ENCODE assay signal across 8 cellular contexts in the genomic region with DNA sequence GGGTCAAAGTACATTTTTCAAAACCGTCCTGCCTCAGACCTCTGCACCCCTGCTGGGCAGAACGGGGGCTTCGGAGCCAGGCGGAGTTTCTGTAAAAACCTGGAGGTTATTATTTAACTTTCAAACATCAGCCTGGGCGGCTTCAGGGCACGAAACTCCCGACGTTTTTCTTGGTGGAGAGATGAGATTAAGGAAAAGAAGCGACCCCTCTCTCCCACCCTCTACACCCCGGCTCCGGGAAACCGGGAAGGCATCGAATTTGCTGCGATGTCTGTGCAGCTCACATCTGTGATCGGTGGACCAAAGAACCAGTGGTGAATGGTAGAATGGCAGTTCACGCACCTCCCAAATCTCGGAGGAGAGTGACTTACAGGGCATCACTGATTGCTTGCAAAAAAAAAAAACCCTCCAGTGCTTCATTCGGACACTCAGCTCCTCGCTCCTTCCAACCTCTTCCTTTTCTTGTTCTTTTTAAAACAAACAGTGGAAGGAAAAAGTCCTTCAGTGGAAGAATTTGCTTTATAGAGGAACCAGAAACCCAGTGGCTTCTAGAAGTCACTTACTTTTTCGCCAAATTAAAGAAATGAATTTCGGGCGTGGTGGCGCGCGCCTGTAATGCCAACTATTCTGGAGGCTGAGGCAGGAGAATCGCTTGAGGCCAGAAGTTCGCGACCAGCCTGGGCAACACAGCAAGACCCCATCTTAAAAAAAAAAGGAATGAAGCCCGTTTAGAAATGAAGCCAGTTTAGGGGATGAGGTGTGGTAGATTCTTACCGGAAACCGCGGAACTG. TPM values are rescaled to one million over a fixed set of nuclear protein-coding genes. Genes with fewer than 3 reads are reported as not detected.
DNase-seq lines count a peak whose midpoint lies in the region; ATAC-seq lines count a peak whose summit lies in the region.

No MANE protein-coding gene starts in this region.

- H3K4me1 ChIP-seq in CD4-positive, CD25-positive, alpha-beta regulatory T cell (ENCODE audit: control insufficient read depth, insufficient read depth, low read length, poor library complexity, severe bottlenecking) = peaks cover 14% of the 10 kb centered on the region
- H3K4me1 ChIP-seq in muscle layer of colon (ENCODE audit: insufficient read depth, low read length) (peaks cover 19% of the 10 kb centered on the region), urinary bladder (ENCODE audit: insufficient read depth) (no peaks in the 10 kb centered on the region)

- peak in 2 of 3 donors; percentile 10 to 54 for DNase-seq in CD4-positive, CD25-positive, alpha-beta regulatory T cell
- DNase-seq in GM19238 (ENCODE audit: insufficient read length, low spot score) (peak; percentile 15), Kasumi-1 (lab: John Stamatoyannopoulos, UW) (peak; percentile 50 to 60)
- peak; percentile 75 for DNase-seq in activated CD4-positive, alpha-beta T cell treated with anti-CD3 and anti-CD28 coated beads, Interleukin-2, amount 10 ng/mL, durations not matched to agents 24 days and 14 days

- no peaks in the 10 kb centered on the region for H3K27me3 ChIP-seq in CD4-positive, CD25-positive, alpha-beta regulatory T cell (ENCODE audit: control insufficient read depth, insufficient read depth, low read length)
- no peaks in the 10 kb centered on the region for H3K27me3 ChIP-seq in muscle layer of colon (ENCODE audit: control insufficient read depth in 1 of 2, insufficient read depth in 2 of 2, low read length in 2 of 2)

- H3K36me3 Mint-ChIP-seq in CD4-positive, CD25-positive, alpha-beta regulatory T cell = peaks cover 3% of the 10 kb centered on the region
- H3K36me3 Mint-ChIP-seq in activated CD4-positive, alpha-beta T cell treated with anti-CD3 and anti-CD28 coated beads, Interleukin-2, amount 10 ng/mL, durations not matched to agents 24 days and 14 days (ENCODE audit: low read depth) = peaks cover 8% of the 10 kb centered on the region

- H3K4me3 Mint-ChIP-seq in CD4-positive, CD25-positive, alpha-beta regulatory T cell = peak overlapping the region; percentile 96
- H3K4me3 Mint-ChIP-seq in activated CD4-positive, alpha-beta T cell treated with anti-CD3 and anti-CD28 coated beads, Interleukin-2, amount 10 ng/mL, durations not matched to agents 24 days and 14 days = peak overlapping the region; percentile 95

- H3K9me3 ChIP-seq in CD4-positive, CD25-positive, alpha-beta regulatory T cell (ENCODE audit: control insufficient read depth in 2 of 2, low read length in 2 of 2) = no peaks in the 10 kb centered on the region
- no peaks in the 10 kb centered on the region for H3K9me3 ChIP-seq in muscle layer of colon (ENCODE audit: low read length)

- peak overlapping the region; percentile 60 for H3K9ac ChIP-seq in muscle layer of colon (ENCODE audit: low read length)

- ATAC-seq in CD4-positive, CD25-positive, alpha-beta regulatory T cell (ENCODE audit: low read depth in 2 of 2) = peak in 1 of 2 donors; percentile 22
- ATAC-seq in esophagus mucosa = peak; percentile 13
- ATAC-seq in GM21381 (IDR thresholded peaks at IDR 0.05; ENCODE audit: unreplicated experiment) = no peak

- H3K9me3 Mint-ChIP-seq in CD4-positive, CD25-positive, alpha-beta regulatory T cell = no peaks in the 10 kb centered on the region
- no peaks in the 10 kb centered on the region for H3K9me3 Mint-ChIP-seq in activated CD4-positive, alpha-beta T cell treated with anti-CD3 and anti-CD28 coated beads, Interleukin-2, amount 10 ng/mL, durations not matched to agents 24 days and 14 days

- 32% methylated on average over 32 of the region's 32 CpGs for WGBS in urinary bladder

- peak overlapping the region; percentile 84 for H3K4me3 ChIP-seq in CD4-positive, CD25-positive, alpha-beta regulatory T cell (ENCODE audit: low read depth, low read length)
- H3K4me3 ChIP-seq in muscle layer of colon (ENCODE audit: low read depth in 1 of 2, low read length in 2 of 2) (peak overlapping the region; percentile 78 to 97), urinary bladder (ENCODE audit: low read depth, low read length) (peak overlapping the region; percentile 73)

- peak overlapping the region; percentile 74 for H3K27ac ChIP-seq in CD4-positive, CD25-positive, alpha-beta regulatory T cell (ENCODE audit: insufficient read depth, low read length, poor library complexity, severe bottlenecking)
- H3K27ac ChIP-seq in muscle layer of colon (ENCODE audit: low read depth, low read length) = peak overlapping the region; percentile 99
- H3K27ac ChIP-seq in urinary bladder (ENCODE audit: low read depth) = peak overlapping the region; percentile 95

- H3K27ac Mint-ChIP-seq in CD4-positive, CD25-positive, alpha-beta regulatory T cell = peak overlapping the region; percentile 83 to 91 (median 91)
- H3K27ac Mint-ChIP-seq in activated CD4-positive, alpha-beta T cell treated with anti-CD3 and anti-CD28 coated beads, Interleukin-2, amount 10 ng/mL, durations not matched to agents 24 days and 14 days = peak overlapping the region; percentile 89

- peaks cover 15 to 45% (median 29%) of the 10 kb centered on the region in 4 donors for H3K4me1 Mint-ChIP-seq in CD4-positive, CD25-positive, alpha-beta regulatory T cell
- H3K4me1 Mint-ChIP-seq in activated CD4-positive, alpha-beta T cell treated with anti-CD3 and anti-CD28 coated beads, Interleukin-2, amount 10 ng/mL, durations not matched to agents 24 days and 14 days = peaks cover 33% of the 10 kb centered on the region

- peaks cover 12% of the 10 kb centered on the region for H3K27me3 Mint-ChIP-seq in CD4-positive, CD25-positive, alpha-beta regulatory T cell
- no peaks in the 10 kb centered on the region for H3K27me3 Mint-ChIP-seq in activated CD4-positive, alpha-beta T cell treated with anti-CD3 and anti-CD28 coated beads, Interleukin-2, amount 10 ng/mL, durations not matched to agents 24 days and 14 days

- intact Hi-C loops in activated CD4-positive, alpha-beta T cell treated with anti-CD3 and anti-CD28 coated beads, Interleukin-2, amount 10 ng/mL, durations not matched to agents 24 days and 14 days (cut with micrococcal nuclease) = no loop called here

- H3K36me3 ChIP-seq in CD4-positive, CD25-positive, alpha-beta regulatory T cell (ENCODE audit: control insufficient read depth, insufficient read depth, low read length) = no peaks in the 10 kb centered on the region
- H3K36me3 ChIP-seq in muscle layer of colon (ENCODE audit: insufficient read depth, low read length) (no peaks in the 10 kb centered on the region), urinary bladder (ENCODE audit: insufficient read depth) (no peaks in the 10 kb centered on the region)

RNA-seq across cellular contexts. Expression of gene PHACTR4, which starts 0.9 kb away (rescaled TPM):
- 29.4 TPM for total RNA-seq in CD4-positive, CD25-positive, alpha-beta regulatory T cell
- polyA plus RNA-seq in CD4-positive, CD25-positive, alpha-beta regulatory T cell = 1 to 10 TPM; 4.9 to 8.2 (median 5.0) TPM
- 29.6 and 30.5 TPM in 2 replicates for total RNA-seq in activated CD4-positive, alpha-beta T cell treated with anti-CD3 and anti-CD28 coated beads, Interleukin-2, amount 10 ng/mL, durations not matched to agents 24 days and 14 days
- total RNA-seq in esophagus mucosa (56.3 TPM), urinary bladder (20.2 TPM)
- polyA plus RNA-seq in urinary bladder = 20.2 TPM

RNA-seq across cellular contexts. Expression of gene MED18, which starts 41.6 kb away (rescaled TPM):
- 5.2 TPM for total RNA-seq in CD4-positive, CD25-positive, alpha-beta regulatory T cell
- polyA plus RNA-seq in CD4-positive, CD25-positive, alpha-beta regulatory T cell = 10 to 100 TPM in 2 of 4 donors, 1 to 10 TPM in 2; 7.0 to 12.7 (median 9.2) TPM
- 20.8 and 23.2 TPM in 2 replicates for total RNA-seq in activated CD4-positive, alpha-beta T cell treated with anti-CD3 and anti-CD28 coated beads, Interleukin-2, amount 10 ng/mL, durations not matched to agents 24 days and 14 days
- 15.5 TPM for total RNA-seq in esophagus mucosa
- total RNA-seq in urinary bladder = 12.5 TPM
- polyA plus RNA-seq in urinary bladder = 13.6 TPM

Comparison
In these comparisons a context has a peak if more than half of its experiments do, and no peak if none do; other contexts are left out.
1. DNase-seq: peak in every context shown above with its lines; median percentile 75 in activated CD4-positive, alpha-beta T cell treated with anti-CD3 and anti-CD28 coated beads, Interleukin-2, amount 10 ng/mL, durations not matched to agents 24 days and 14 days; 55 in Kasumi-1; 32 in CD4-positive, CD25-positive, alpha-beta regulatory T cell; 15 in GM19238.